In genomic region chr17:1143573-1143972, GRCh38 we compare ENCODE assay signal across 13 cellular contexts. TPM values are rescaled to one million over a fixed set of nuclear protein-coding genes. Genes with fewer than 3 reads are reported as not detected.
DNase-seq lines count a peak whose midpoint lies in the region; ATAC-seq and TF ChIP-seq lines count a peak whose summit lies in the region.
"Had no signal": no experiment of that assay in that cellular context is flagged by ENCODE, and none has a peak within 500 bp of the region (broad histone marks: within the 10 kb centered on the region; RNA-seq: fewer than 3 reads in every experiment).

No MANE protein-coding gene starts in this region.

- H3K27me3 Mint-ChIP-seq in HFFc6 (ENCODE audit: insufficient read depth) = peaks cover 22% of the 10 kb centered on the region
- H3K27me3 Mint-ChIP-seq: activated naive CD8-positive, alpha-beta T cell treated with anti-CD3 and anti-CD28 coated beads, Interleukin-2, amount 10 ng/mL, durations not matched to agents 7 days and 5 days had no signal

- no peaks in the 10 kb centered on the region for H3K36me3 Mint-ChIP-seq in HFFc6 (ENCODE audit: low read depth)
- H3K36me3 Mint-ChIP-seq: activated naive CD8-positive, alpha-beta T cell treated with anti-CD3 and anti-CD28 coated beads, Interleukin-2, amount 10 ng/mL, durations not matched to agents 7 days and 5 days had no signal

- no peak overlapping the region for H3K4me3 ChIP-seq in fibroblast of pulmonary artery (replicated peaks; ENCODE audit: low read depth, low read length)

- TF ChIP-seq CTCF in fibroblast of pulmonary artery (IDR thresholded peaks at IDR 0.05; ENCODE audit: low read length, missing control alignments) (no peak), HFFc6 (IDR thresholded peaks at IDR 0.05) (no peak)

- no peaks in the 10 kb centered on the region for H3K9me3 Mint-ChIP-seq in HFFc6

- H3K27ac Mint-ChIP-seq in HFFc6 = no peak overlapping the region
- H3K27ac Mint-ChIP-seq: activated naive CD8-positive, alpha-beta T cell treated with anti-CD3 and anti-CD28 coated beads, Interleukin-2, amount 10 ng/mL, durations not matched to agents 7 days and 5 days had no signal

- H3K4me1 Mint-ChIP-seq in HFFc6 (ENCODE audit: low read depth) = peaks cover 9% of the 10 kb centered on the region
- H3K4me1 Mint-ChIP-seq: activated naive CD8-positive, alpha-beta T cell treated with anti-CD3 and anti-CD28 coated beads, Interleukin-2, amount 10 ng/mL, durations not matched to agents 7 days and 5 days had no signal

- DNase-seq in NCI-H1436 (lab: John Stamatoyannopoulos, UW) (peak; percentile 3), NCI-H1436 treated with DMSO at 0.1 percent for 48 hours (lab: John Stamatoyannopoulos, UW) (no peak), NCI-H82 treated with DMSO at 0.1 percent for 48 hours (lab: John Stamatoyannopoulos, UW; ENCODE audit: unreplicated experiment) (peak; percentile 75), fibroblast of pulmonary artery (ENCODE audit: low read depth) (peak; percentile 35), retina (peak; percentile 75), NOMO-1 treated with DMSO at 0.1 percent for 48 hours (lab: John Stamatoyannopoulos, UW; ENCODE audit: unreplicated experiment) (no peak), HFFc6 (no peak)
- DNase-seq: activated naive CD8-positive, alpha-beta T cell treated with anti-CD3 and anti-CD28 coated beads, Interleukin-2, amount 10 ng/mL, durations not matched to agents 7 days and 5 days; DMS153; effector CD4-positive, alpha-beta T cell; stimulated activated CD4-positive, alpha-beta T cell treated with anti-CD3 and anti-CD28 coated beads, Interleukin-15, amount 100 ng/mL, for 24 hours had no signal

- no peak overlapping the region for H3K4me3 Mint-ChIP-seq in HFFc6
- H3K4me3 Mint-ChIP-seq: activated naive CD8-positive, alpha-beta T cell treated with anti-CD3 and anti-CD28 coated beads, Interleukin-2, amount 10 ng/mL, durations not matched to agents 7 days and 5 days had no signal

- ATAC-seq in HG02885 (IDR thresholded peaks at IDR 0.05; ENCODE audit: poor library complexity, unreplicated experiment) = no peak
- ATAC-seq: left lobe of liver had no signal

RNA-seq across cellular contexts. Expression of gene ABR, which starts 36.2 kb away (rescaled TPM):
- total RNA-seq in HFFc6 (2021; fragmentation: NEBNext Ultra II Directional; extraction: Animal tissue kit (Norgen Biotek cat#: 25700)) = 10 to 100 TPM; 49.3 to 58.4 (median 54.4) TPM

Comparison
In these comparisons a context has a peak if more than half of its experiments do, and no peak if none do; other contexts are left out.
1. DNase-seq: peak in NCI-H1436 (single experiment), NCI-H82 treated with DMSO at 0.1 percent for 48 hours (single experiment), fibroblast of pulmonary artery (single experiment) and retina (single experiment); none in NCI-H1436 treated with DMSO at 0.1 percent for 48 hours (single experiment), NOMO-1 treated with DMSO at 0.1 percent for 48 hours (single experiment) and HFFc6 (single experiment).